25 cellular contexts compared by ENCODE assay signal in genomic region chr2:154934213-154934612, GRCh38.
"Had no signal": no experiment of that assay in that cellular context is flagged by ENCODE, and none has a peak within 500 bp of the region (broad histone marks: within the 10 kb centered on the region; RNA-seq: fewer than 3 reads in every experiment).

No MANE protein-coding gene starts in this region.

- H3K36me3 ChIP-seq: stomach, suprapubic skin, thoracic aorta, thyroid gland, tibial artery, tibial nerve, transverse colon, upper lobe of left lung, upper lobe of right lung, uterus, vagina had no signal

- DNase-seq: stimulated activated CD4-positive, alpha-beta T cell treated with anti-CD3 and anti-CD28 coated beads, Interleukin-2, amount 100 ng/mL, for 48 hours; stimulated activated CD4-positive, alpha-beta T cell treated with anti-CD3 and anti-CD28 coated beads, Interleukin-4, amount 100 ng/mL, for 1 hour; stimulated activated CD4-positive, alpha-beta T cell treated with anti-CD3 and anti-CD28 coated beads, Interleukin-4, amount 100 ng/mL, for 24 hours; stimulated activated CD4-positive, alpha-beta T cell treated with anti-CD3 and anti-CD28 coated beads, Interleukin-4, amount 100 ng/mL, for 4 hours; stimulated activated CD8-positive, alpha-beta memory T cell treated with anti-CD3 and anti-CD28 coated beads, Interleukin-4, amount 100 ng/mL, for 48 hours; stimulated activated naive B cell treated with anti-CD40 and anti-IgM and Interleukin-4, amounts not matched to agents 10 μg/mL and 1 μg/mL and 100 μg/mL, for 72 hours; stimulated activated naive CD4-positive, alpha-beta T cell; stimulated activated naive CD4-positive, alpha-beta T cell treated with Interleukin-2 at 50 U/mL for 16 hours; stimulated activated naive CD8-positive, alpha-beta T cell treated with anti-CD3 and anti-CD28 coated beads, Interleukin-15, amount 100 ng/mL, for 72 hours; stimulated activated naive CD8-positive, alpha-beta T cell treated with anti-CD3 and anti-CD28 coated beads, Interleukin-15, Interleukin-2, amounts not matched to agents 100 U/mL and 50 U/mL, for 24 hours; stomach; substantia nigra; testis; thyroid gland; tibial artery; transverse colon; trophoblast cell; upper lobe of left lung; upper lobe of right lung; uterus had no signal

- H3K4me3 ChIP-seq: stomach, suprapubic skin, testis, thoracic aorta, thyroid gland, tibial artery, tibial nerve, transverse colon, upper lobe of left lung, upper lobe of right lung, uterus, vagina had no signal

- H3K27me3 ChIP-seq: stomach, suprapubic skin, testis, thyroid gland, tibial artery, tibial nerve, transverse colon, upper lobe of left lung, upper lobe of right lung, uterus, vagina had no signal

- ATAC-seq: stimulated activated effector memory CD8-positive, alpha-beta T cell treated with anti-CD3 and anti-CD28 coated beads, Interleukin-12 subunit alpha, Interleukin-12 subunit beta, amount 100 ng/mL, for 72 hours; stimulated activated naive CD8-positive, alpha-beta T cell treated with anti-CD3 and anti-CD28 coated beads, Interleukin-15, amount 100 ng/mL, for 72 hours; stimulated activated naive CD8-positive, alpha-beta T cell treated with anti-CD3 and anti-CD28 coated beads, Interleukin-15, Interleukin-2, amounts not matched to agents 100 U/mL and 50 U/mL, for 24 hours; upper lobe of right lung had no signal

- H3K9me3 ChIP-seq: suprapubic skin, testis, thoracic aorta, thyroid gland, transverse colon, upper lobe of right lung, uterus, vagina had no signal

- H3K4me1 ChIP-seq: stomach, suprapubic skin, testis, thyroid gland, tibial artery, tibial nerve, transverse colon, upper lobe of left lung, upper lobe of right lung, uterus, vagina had no signal

- H3K27ac ChIP-seq: stomach, suprapubic skin, testis, thoracic aorta, thyroid gland, tibial artery, tibial nerve, transverse colon, upper lobe of left lung, upper lobe of right lung, uterus, vagina had no signal
